ENCODE assay signal across 10 cellular contexts in genomic region chr4:139833131-139833930, GRCh38.
A peak's percentile ranks its signal among the peaks of the same experiment; 100 is the strongest.
DNase-seq lines count a peak whose midpoint lies in the region; ATAC-seq lines count a peak whose summit lies in the region.
"Had no signal": no experiment of that assay in that cellular context is flagged by ENCODE, and none has a peak within 500 bp of the region (broad histone marks: within the 10 kb centered on the region; RNA-seq: fewer than 3 reads in every experiment).

No MANE protein-coding gene starts in this region.

- peak; percentile 68 for DNase-seq in COR-L47 (lab: John Stamatoyannopoulos, UW)
- DNase-seq in NCI-H1417 (lab: John Stamatoyannopoulos, UW): peak; percentile 37 to 99 (median 91)
- peak; percentile 89 for DNase-seq in NCI-H748 treated with DMSO at 0.1 percent for 48 hours (lab: John Stamatoyannopoulos, UW)
- DNase-seq in iPS-NIHi7 (ENCODE audit: extremely low spot score): peak; percentile 40
- no peak for DNase-seq in T-helper 2 cell
- DNase-seq in activated naive CD4-positive, alpha-beta T cell (lab: John Stamatoyannopoulos, UW): no peak
- DNase-seq in SW 1271 (lab: John Stamatoyannopoulos, UW): no peak
- DNase-seq: activated CD4-positive, alpha-beta T cell treated with anti-CD3 and anti-CD28 coated beads, Interleukin-2, amount 50 U/mL, for 4 hours; amniotic stem cell had no signal

- ATAC-seq in GM18517 (IDR thresholded peaks at IDR 0.05; ENCODE audit: unreplicated experiment): no peak

Comparison
In these comparisons a context has a peak if more than half of its experiments do, and no peak if none do; other contexts are left out.
1. DNase-seq: peak in COR-L47 (single experiment), NCI-H1417 (3 of 3), NCI-H748 treated with DMSO at 0.1 percent for 48 hours (single experiment) and iPS-NIHi7 (single experiment); none in T-helper 2 cell (0 of 5), activated naive CD4-positive, alpha-beta T cell (0 of 4) and SW 1271 (0 of 2).